8 cellular contexts compared by ENCODE assay signal in the genomic region with DNA sequence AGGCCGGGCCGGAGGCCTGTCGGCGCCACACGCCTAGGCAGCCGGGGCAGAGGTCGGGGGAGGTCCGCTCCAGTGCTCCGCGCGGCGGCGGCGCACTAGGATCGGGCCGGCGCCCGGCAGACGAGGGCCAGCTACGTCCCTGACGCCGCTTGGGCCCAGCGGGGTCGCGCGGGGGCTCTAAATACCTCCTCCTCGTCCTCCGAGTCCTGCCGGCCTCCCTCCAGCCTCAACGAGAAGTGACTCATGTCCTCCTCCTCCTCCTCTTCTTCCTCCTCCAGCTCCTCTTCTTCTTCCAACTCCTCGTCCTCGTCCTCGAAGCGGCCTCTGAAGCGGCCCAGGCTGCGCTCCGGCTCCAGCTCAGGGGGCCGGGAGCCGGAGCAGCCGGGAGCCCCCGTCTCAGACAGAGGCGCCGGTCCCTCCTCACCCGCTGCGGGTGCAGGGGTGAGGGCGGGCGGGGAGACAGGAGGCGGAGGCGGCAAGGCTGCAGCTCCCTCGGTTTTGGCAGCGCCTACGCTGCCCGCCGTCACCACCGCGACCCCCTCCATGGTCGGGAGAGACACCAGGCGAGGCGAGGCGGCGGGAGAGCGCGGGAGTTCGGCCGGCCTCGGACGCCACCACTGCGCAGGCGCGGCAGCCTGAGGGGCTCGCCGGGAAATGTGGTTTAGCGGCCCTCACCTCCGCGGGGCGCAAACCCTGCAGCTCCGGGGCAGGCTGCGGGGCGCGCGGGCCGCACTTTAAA. TPM values are rescaled to one million over a fixed set of nuclear protein-coding genes. Genes with fewer than 3 reads are reported as not detected.
DNase-seq lines count a peak whose midpoint lies in the region; ATAC-seq and TF ChIP-seq lines count a peak whose summit lies in the region.

A gene with protein sequence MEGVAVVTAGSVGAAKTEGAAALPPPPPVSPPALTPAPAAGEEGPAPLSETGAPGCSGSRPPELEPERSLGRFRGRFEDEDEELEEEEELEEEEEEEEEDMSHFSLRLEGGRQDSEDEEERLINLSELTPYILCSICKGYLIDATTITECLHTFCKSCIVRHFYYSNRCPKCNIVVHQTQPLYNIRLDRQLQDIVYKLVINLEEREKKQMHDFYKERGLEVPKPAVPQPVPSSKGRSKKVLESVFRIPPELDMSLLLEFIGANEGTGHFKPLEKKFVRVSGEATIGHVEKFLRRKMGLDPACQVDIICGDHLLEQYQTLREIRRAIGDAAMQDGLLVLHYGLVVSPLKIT (minus strand): TSS at position 619 of the 739 bp plus-strand sequence. CDS start 74 bp downstream, at position 545.

- H3K27me3 ChIP-seq in colonic mucosa: no peaks in the 10 kb centered on the region

- H3K4me1 ChIP-seq in colonic mucosa: no peaks in the 10 kb centered on the region

- no peak for TF ChIP-seq CTCF in colonic mucosa (IDR thresholded peaks at IDR 0.05)

- intact Hi-C loops in colonic mucosa (cut with DNase I): no loop called here
- intact Hi-C loops in left colon (cut with DNase I, micrococcal nuclease): no loop called here

- H3K9ac ChIP-seq in colonic mucosa (ENCODE audit: low read depth in 2 of 2, low read length in 2 of 2): peak within 1 kb of the TSS; percentile 81

- DNase-seq in AG08396 (ENCODE audit: low spot score): peak; percentile 98
- DNase-seq in NCI-H510A (lab: John Stamatoyannopoulos, UW): peak; percentile 77
- DNase-seq in activated CD4-positive, alpha-beta T cell treated with anti-CD3 and anti-CD28 coated beads for 48 hours: peak; percentile 81
- peak; percentile 82 for DNase-seq in colonic mucosa
- DNase-seq in left colon: peak; percentile 71 to 84
- peak; percentile 45 to 68 for DNase-seq in stimulated activated CD4-positive, alpha-beta T cell treated with anti-CD3 and anti-CD28 coated beads, Interleukin-1b, Interleukin-23, amount 100 ng/mL, for 4 hours (ENCODE audit: low read depth in 2 of 2)

- ATAC-seq in GM18868 (IDR thresholded peaks at IDR 0.05; ENCODE audit: unreplicated experiment) (peak; percentile 88), HG03108 (IDR thresholded peaks at IDR 0.05; ENCODE audit: unreplicated experiment) (peak; percentile 81), left colon (peak; percentile 96)

- H3K27ac ChIP-seq in colonic mucosa: peak within 1 kb of the TSS; percentile 69

- H3K9me3 ChIP-seq in colonic mucosa: no peaks in the 10 kb centered on the region

- H3K4me3 ChIP-seq in colonic mucosa: peak within 1 kb of the TSS; percentile 77

- peaks cover 8% of the 10 kb centered on the region for H3K36me3 ChIP-seq in colonic mucosa

RNA-seq across cellular contexts. Expression of the gene that starts here (rescaled TPM):
- total RNA-seq in colonic mucosa (1 to 10 TPM; 7.6 to 8.6 TPM), left colon (1 to 10 TPM; 6.5 to 6.7 TPM)

Comparison
In these comparisons a context has a peak if more than half of its experiments do, and no peak if none do; other contexts are left out.
1. Peak in every context shown above with its lines: DNase-seq, ATAC-seq, H3K4me3 ChIP-seq and H3K27ac ChIP-seq.